In genomic region chr6:1643830-1644445, GRCh38 we compare ENCODE assay signal across 1 cellular context.
TF ChIP-seq lines count a peak whose summit lies in the region.

No MANE protein-coding gene starts in this region.

TF ChIP-seq in H1, 55 proteins besides CTCF, POLR2A, EP300 and RAD21 (continued from another document):
- TF ChIP-seq, protein P1, sequence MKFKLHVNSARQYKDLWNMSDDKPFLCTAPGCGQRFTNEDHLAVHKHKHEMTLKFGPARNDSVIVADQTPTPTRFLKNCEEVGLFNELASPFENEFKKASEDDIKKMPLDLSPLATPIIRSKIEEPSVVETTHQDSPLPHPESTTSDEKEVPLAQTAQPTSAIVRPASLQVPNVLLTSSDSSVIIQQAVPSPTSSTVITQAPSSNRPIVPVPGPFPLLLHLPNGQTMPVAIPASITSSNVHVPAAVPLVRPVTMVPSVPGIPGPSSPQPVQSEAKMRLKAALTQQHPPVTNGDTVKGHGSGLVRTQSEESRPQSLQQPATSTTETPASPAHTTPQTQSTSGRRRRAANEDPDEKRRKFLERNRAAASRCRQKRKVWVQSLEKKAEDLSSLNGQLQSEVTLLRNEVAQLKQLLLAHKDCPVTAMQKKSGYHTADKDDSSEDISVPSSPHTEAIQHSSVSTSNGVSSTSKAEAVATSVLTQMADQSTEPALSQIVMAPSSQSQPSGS (IDR thresholded peaks at IDR 0.05; ENCODE audit: low read length) = no peak
- no peak for TF ChIP-seq GTF2F1 (IDR thresholded peaks at IDR 0.05; ENCODE audit: borderline replicate concordance, low read depth, low read length)
- TF ChIP-seq SP4 (IDR thresholded peaks at IDR 0.05; ENCODE audit: low read length) = no peak
- no peak for TF ChIP-seq CEBPB (IDR thresholded peaks at IDR 0.05; ENCODE audit: low read depth, low read length)
- no peak for TF ChIP-seq TEAD4 (IDR thresholded peaks at IDR 0.05; ENCODE audit: low read depth, low read length)
- no peak for TF ChIP-seq CREB1 (IDR thresholded peaks at IDR 0.05)
- TF ChIP-seq SRF (IDR thresholded peaks at IDR 0.05; ENCODE audit: low read depth, low read length) = no peak
- TF ChIP-seq RNF2 (IDR thresholded peaks at IDR 0.05; ENCODE audit: borderline replicate concordance, low read depth, low read length, missing control alignments, poor library complexity, severe bottlenecking) = no peak
- TF ChIP-seq SIN3A (conservative IDR thresholded peaks at IDR 0.05 in 1 of 2, IDR thresholded peaks at IDR 0.05 in 1 of 2; ENCODE audit: low read depth in 1 of 2, low read length in 2 of 2) = no peak
TF ChIP-seq in H1: peak in this region for 0.
